Comparison of ENCODE assay signal across 8 cellular contexts in the genomic region with DNA sequence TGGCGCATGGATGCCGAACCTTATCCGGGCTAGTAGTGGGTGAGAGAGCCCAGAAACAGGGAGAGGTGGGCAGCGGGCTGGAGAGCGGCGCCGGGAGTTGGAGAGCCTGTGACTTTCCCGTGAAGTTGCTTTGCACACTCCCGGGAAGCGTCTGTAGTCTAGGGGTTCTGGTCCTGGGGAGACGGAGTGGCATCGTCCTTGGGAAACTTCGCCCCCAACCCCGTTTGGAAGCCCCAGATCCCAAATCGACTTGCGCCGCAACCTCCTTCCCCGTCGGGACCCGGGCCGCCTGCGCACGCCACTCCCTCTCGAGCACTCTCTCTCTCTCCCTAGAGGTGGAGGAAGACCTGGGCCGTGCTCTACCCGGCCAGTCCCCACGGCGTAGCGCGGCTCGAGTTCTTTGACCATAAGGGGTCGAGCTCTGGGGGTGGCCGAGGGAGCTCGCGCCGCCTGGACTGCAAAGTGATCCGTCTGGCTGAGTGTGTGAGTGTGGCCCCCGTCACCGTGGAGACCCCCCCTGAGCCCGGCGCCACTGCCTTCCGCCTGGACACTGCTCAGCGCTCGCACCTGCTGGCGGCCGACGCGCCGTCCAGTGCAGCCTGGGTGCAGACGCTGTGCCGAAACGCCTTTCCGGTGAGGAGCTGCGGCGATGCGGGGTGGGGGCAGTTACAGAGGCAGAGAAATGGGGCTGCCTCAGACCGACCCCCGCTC. TPM values are rescaled to one million over a fixed set of nuclear protein-coding genes. Genes with fewer than 3 reads are reported as not detected.
A peak's percentile ranks its signal among the peaks of the same experiment; 100 is the strongest.
DNase-seq lines count a peak whose midpoint lies in the region; ATAC-seq and TF ChIP-seq lines count a peak whose summit lies in the region.

No MANE protein-coding gene starts in this region.

- H3K36me3 Mint-ChIP-seq in nephron progenitor cell (ENCODE audit: low read depth), result peaks cover 14% of the 10 kb centered on the region

- intact Hi-C loops in vagina (cut with DNase I), result no loop called here

- peak; percentile 67 for ATAC-seq in DND-41 (ENCODE audit: insufficient read depth, low read depth)
- peak; percentile 39 for ATAC-seq in GM21515 (IDR thresholded peaks at IDR 0.05; ENCODE audit: unreplicated experiment)

- H3K4me3 ChIP-seq in DND-41 (ENCODE audit: low read depth in 1 of 2, low read length in 2 of 2), result peak overlapping the region; percentile 55 to 83
- H3K4me3 ChIP-seq in Karpas-422 (ENCODE audit: low read length), result peak overlapping the region; percentile 68
- H3K4me3 ChIP-seq in fibroblast of lung (replicated peaks in 1 of 4; ENCODE audit: control extremely low read depth in 1 of 4, insufficient read depth in 1 of 4, low read depth in 3 of 4, low read length in 4 of 4), result peak overlapping the region; percentile 52 to 98 (median 74)
- H3K4me3 ChIP-seq in vagina, result peak overlapping the region; percentile 61 to 86

- peaks cover 11% of the 10 kb centered on the region for H3K36me3 ChIP-seq in DND-41 (ENCODE audit: insufficient read depth, low read length)
- 0 out of 2 replicates have a peak, but pooled peaks cover 4% of the 10 kb centered on the region for H3K36me3 ChIP-seq in Karpas-422 (ENCODE audit: insufficient read depth, low read length)
- H3K36me3 ChIP-seq in fibroblast of lung (ENCODE audit: control insufficient read depth, insufficient read depth, low read length), result peaks cover 4% of the 10 kb centered on the region
- H3K36me3 ChIP-seq in vagina, result no peaks in the 10 kb centered on the region

- H3K9me3 ChIP-seq in DND-41 (ENCODE audit: insufficient read depth, low read length, severe bottlenecking) (no peaks in the 10 kb centered on the region), Karpas-422 (ENCODE audit: low read length) (no peaks in the 10 kb centered on the region), fibroblast of lung (ENCODE audit: control insufficient read depth, insufficient read depth, low read depth, low read length) (no peaks in the 10 kb centered on the region), vagina (no peaks in the 10 kb centered on the region)

- DNase-seq in DND-41 (peak; percentile 58), Karpas-422 (peak; percentile 86), fibroblast of lung (ENCODE audit: low read depth in 2 of 2) (peak; percentile 31 to 53), nephron progenitor cell (peak; percentile 69), vagina (ENCODE audit: extremely low spot score in 2 of 2) (peak in 1 of 2 donors; percentile 89), midbrain (lab: John Stamatoyannopoulos, UW) (no peak)
- DNase-seq in activated CD8-positive, alpha-beta memory T cell treated with anti-CD3 and anti-CD28 coated beads, Interleukin-2, amount 50 U/mL, for 48 hours, result peak; percentile 78

- peaks cover 14% of the 10 kb centered on the region; the same call in 1 of the 2 replicates for H4K20me1 ChIP-seq in DND-41 (ENCODE audit: insufficient read depth, low read length)
- H4K20me1 ChIP-seq in Karpas-422 (ENCODE audit: insufficient read depth, low read depth, low read length), result peaks cover 14% of the 10 kb centered on the region; the same call in 1 of the 2 replicates
- H4K20me1 ChIP-seq in fibroblast of lung (ENCODE audit: control insufficient read depth, extremely low read depth, insufficient read depth, low read length), result no peaks in the 10 kb centered on the region

- H2AFZ ChIP-seq in DND-41 (ENCODE audit: low read depth, low read length) (peak overlapping the region; percentile 87), Karpas-422 (ENCODE audit: low read length) (peak overlapping the region; percentile 72), fibroblast of lung (ENCODE audit: low read length) (peak overlapping the region; percentile 82)

- no peaks in the 10 kb centered on the region for H3K9me3 Mint-ChIP-seq in nephron progenitor cell

- no peaks in the 10 kb centered on the region for H3K27me3 ChIP-seq in DND-41 (ENCODE audit: insufficient read depth, low read length, poor library complexity)
- no peaks in the 10 kb centered on the region for H3K27me3 ChIP-seq in Karpas-422 (ENCODE audit: low read length)
- no peaks in the 10 kb centered on the region for H3K27me3 ChIP-seq in fibroblast of lung (ENCODE audit: control insufficient read depth, insufficient read depth, low read length)
- no peaks in the 10 kb centered on the region for H3K27me3 ChIP-seq in vagina

- peak overlapping the region; percentile 91 for H3K4me3 Mint-ChIP-seq in nephron progenitor cell

- no peaks in the 10 kb centered on the region for H3K9me2 ChIP-seq in Karpas-422 (replicated peaks; ENCODE audit: insufficient read depth, low read length)

- H3K9ac ChIP-seq in DND-41 (ENCODE audit: low read depth, low read length) (peak overlapping the region; percentile 77), Karpas-422 (ENCODE audit: low read length) (peak overlapping the region; percentile 78), fibroblast of lung (ENCODE audit: insufficient read depth, low read length) (peak overlapping the region; percentile 35)

- no peak for TF ChIP-seq CTCF in DND-41 (IDR thresholded peaks at IDR 0.05; ENCODE audit: borderline replicate concordance, extremely low read depth, low read length, poor library complexity, severe bottlenecking)
- TF ChIP-seq CTCF in fibroblast of lung (conservative IDR thresholded peaks at IDR 0.05 in 1 of 2, IDR thresholded peaks at IDR 0.05 in 1 of 2; ENCODE audit: low read depth in 1 of 2, low read length in 2 of 2), result no peak
- TF ChIP-seq CTCF in nephron progenitor cell (IDR thresholded peaks at IDR 0.05), result no peak
- TF ChIP-seq CTCF in vagina (IDR thresholded peaks at IDR 0.05), result no peak

- no peak overlapping the region for H3K27ac Mint-ChIP-seq in nephron progenitor cell

- H3K27ac ChIP-seq in DND-41 (ENCODE audit: low read length) (peak overlapping the region; percentile 76), Karpas-422 (ENCODE audit: low read length) (no peak overlapping the region), fibroblast of lung (ENCODE audit: insufficient read depth, low read length) (peak overlapping the region; percentile 52), vagina (peak overlapping the region; percentile 85)

- H3K4me1 ChIP-seq in DND-41 (ENCODE audit: insufficient read depth, low read length) (peaks cover 22% of the 10 kb centered on the region), Karpas-422 (ENCODE audit: low read length) (peaks cover 13% of the 10 kb centered on the region), fibroblast of lung (ENCODE audit: control insufficient read depth, extremely low read depth, insufficient read depth, low read length) (peaks cover 4% of the 10 kb centered on the region), vagina (peaks cover 29% of the 10 kb centered on the region)

- H3K4me2 ChIP-seq in DND-41 (ENCODE audit: insufficient read depth, low read length) (peak overlapping the region; percentile 98), Karpas-422 (ENCODE audit: low read depth, low read length, poor library complexity, severe bottlenecking) (peak overlapping the region; percentile 71), fibroblast of lung (ENCODE audit: extremely low read depth, insufficient read depth, low read length) (peak overlapping the region; percentile 85)

- H3K27me3 Mint-ChIP-seq in nephron progenitor cell (ENCODE audit: low read depth, poor library complexity), result peaks cover 75% of the 10 kb centered on the region

- peaks cover 42% of the 10 kb centered on the region for H3K4me1 Mint-ChIP-seq in nephron progenitor cell

- TF ChIP-seq POLR2A in vagina (IDR thresholded peaks at IDR 0.05), result peak in 1 of 2 donors; percentile 10

- peaks cover 13% of the 10 kb centered on the region for H3K79me2 ChIP-seq in DND-41 (ENCODE audit: insufficient read depth, low read length)
- H3K79me2 ChIP-seq in Karpas-422 (ENCODE audit: low read length), result no peaks in the 10 kb centered on the region
- H3K79me2 ChIP-seq in fibroblast of lung (ENCODE audit: control insufficient read depth, insufficient read depth, low read length), result peaks cover 3% of the 10 kb centered on the region

RNA-seq across cellular contexts. Expression of gene DOK1, which starts 0.5 kb away (rescaled TPM):
- 24.7 and 57.1 TPM in 2 replicates for total RNA-seq in Karpas-422 (2014; rRNA removed; shearing (Covaris generic); ENCODE audit: low replicate concordance)
- total RNA-seq in fibroblast of lung (25.7 and 31.7 TPM in 2 replicates), vagina (20.1 TPM)
- polyA plus RNA-seq in fibroblast of lung, result 11.4 and 12.6 TPM in 2 replicates
- 18.1 and 20.8 TPM in 2 replicates for polyA plus RNA-seq in fibroblast of lung (2012)
- polyA minus RNA-seq in fibroblast of lung (ENCODE audit: low replicate concordance), result 22.8 and 42.3 TPM in 2 replicates

RNA-seq across cellular contexts. Expression of gene LOXL3, which starts 1.2 kb away (rescaled TPM):
- 0.15 and 1.3 TPM in 2 replicates for total RNA-seq in Karpas-422 (2014; rRNA removed; shearing (Covaris generic); ENCODE audit: low replicate concordance)
- total RNA-seq in fibroblast of lung, result 12.6 and 26.4 TPM in 2 replicates
- 13.7 and 20.6 TPM in 2 replicates for polyA plus RNA-seq in fibroblast of lung
- polyA plus RNA-seq in fibroblast of lung (2012), result 10.9 and 15.8 TPM in 2 replicates
- polyA minus RNA-seq in fibroblast of lung (ENCODE audit: low replicate concordance), result 8.7 and 23.4 TPM in 2 replicates
- 6.1 TPM for total RNA-seq in vagina

RNA-seq across cellular contexts. Expression of gene HTRA2, which starts 25.2 kb away (rescaled TPM):
- total RNA-seq in Karpas-422 (2014; rRNA removed; shearing (Covaris generic); ENCODE audit: low replicate concordance), result 36.8 and 72.1 TPM in 2 replicates
- total RNA-seq in fibroblast of lung (45.7 and 47.8 TPM in 2 replicates), vagina (24.3 TPM)
- polyA plus RNA-seq in fibroblast of lung, result 18.8 and 25.4 TPM in 2 replicates
- polyA plus RNA-seq in fibroblast of lung (2012), result 17.8 and 28.0 TPM in 2 replicates
- polyA minus RNA-seq in fibroblast of lung (ENCODE audit: low replicate concordance), result 16.7 and 50.8 TPM in 2 replicates

RNA-seq across cellular contexts. Expression of gene AUP1, which starts 25.5 kb away (rescaled TPM):
- total RNA-seq in Karpas-422 (2014; rRNA removed; shearing (Covaris generic); ENCODE audit: low replicate concordance), result 216 and 273 TPM in 2 replicates
- 70.4 and 73.7 TPM in 2 replicates for total RNA-seq in fibroblast of lung
- 54.0 and 81.3 TPM in 2 replicates for polyA plus RNA-seq in fibroblast of lung
- polyA plus RNA-seq in fibroblast of lung (2012), result 43.1 and 64.8 TPM in 2 replicates
- 41.9 and 97.8 TPM in 2 replicates for polyA minus RNA-seq in fibroblast of lung (ENCODE audit: low replicate concordance)
- 124 TPM for total RNA-seq in vagina

RNA-seq across cellular contexts. Expression of gene DQX1, which starts 28.9 kb away (rescaled TPM):
- 1.4 and 22.6 TPM in 2 replicates for total RNA-seq in Karpas-422 (2014; rRNA removed; shearing (Covaris generic); ENCODE audit: low replicate concordance)
- total RNA-seq in fibroblast of lung (not detected in 2 replicates), vagina (9.6 TPM)
- polyA plus RNA-seq in fibroblast of lung, result not detected in 2 replicates
- polyA plus RNA-seq in fibroblast of lung (2012), result not detected in 2 replicates
- polyA minus RNA-seq in fibroblast of lung (ENCODE audit: low replicate concordance), result not detected in 2 replicates
